Comparison of ENCODE assay signal across 10 cellular contexts in the genomic region with DNA sequence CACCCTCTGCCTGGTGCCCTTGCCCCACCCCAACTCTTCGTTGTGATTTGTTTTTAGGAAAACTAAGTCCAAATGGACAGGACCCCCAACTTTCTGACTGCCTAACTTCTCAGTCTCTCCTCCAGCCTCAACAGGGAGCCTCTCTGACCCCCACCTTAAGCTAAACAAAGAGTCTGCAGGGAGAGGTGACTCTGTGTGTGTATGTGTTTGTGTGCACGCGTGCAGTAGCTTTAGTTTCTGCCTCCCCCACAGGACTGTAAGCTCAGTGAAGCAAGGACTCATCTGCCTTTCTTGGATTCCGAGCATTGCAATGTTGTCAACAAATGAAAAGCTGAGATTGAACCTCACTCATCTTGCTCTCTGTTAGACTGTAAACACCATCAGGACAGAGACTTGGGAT. TPM values are rescaled to one million over a fixed set of nuclear protein-coding genes. Genes with fewer than 3 reads are reported as not detected.
A peak's percentile ranks its signal among the peaks of the same experiment; 100 is the strongest.
DNase-seq lines count a peak whose midpoint lies in the region; ATAC-seq and FAIRE-seq lines count a peak whose summit lies in the region.
"Had no signal": no experiment of that assay in that cellular context is flagged by ENCODE, and none has a peak within 500 bp of the region (broad histone marks: within the 10 kb centered on the region; RNA-seq: fewer than 3 reads in every experiment).

No MANE protein-coding gene starts in this region.

- no peaks in the 10 kb centered on the region for H3K27me3 ChIP-seq in layer of hippocampus (ENCODE audit: control insufficient read depth, insufficient read depth, low read length)
- H3K27me3 ChIP-seq in small intestine (ENCODE audit: control insufficient read depth in 2 of 2, insufficient read depth in 2 of 2, low read length in 2 of 2), result no peaks in the 10 kb centered on the region
- H3K27me3 ChIP-seq: MG63 had no signal

- no peak for DNase-seq in activated CD4-positive, alpha-beta T cell treated with anti-CD3 and anti-CD28 coated beads for 36 hours
- no peak for DNase-seq in activated CD4-positive, alpha-beta T cell treated with anti-CD3 and anti-CD28 coated beads for 4 hours
- no peak for DNase-seq in substantia nigra (lab: John Stamatoyannopoulos, UW)
- DNase-seq in activated CD4-positive, alpha-beta T cell treated with anti-CD3 and anti-CD28 coated beads, Interleukin-2, amount 50 U/mL, for 4 hours, result no peak
- no peak for DNase-seq in small intestine
- DNase-seq: 8988T, cortex of kidney, MG63, NCI-H524 had no signal

- H3K27me3 Mint-ChIP-seq in activated CD4-positive, alpha-beta T cell treated with anti-CD3 and anti-CD28 coated beads for 36 hours, result no peaks in the 10 kb centered on the region

- H3K4me1 ChIP-seq in small intestine (ENCODE audit: control insufficient read depth in 2 of 2, insufficient read depth in 1 of 2, low read depth in 1 of 2, low read length in 1 of 2), result peaks cover 0 to 5% of the 10 kb centered on the region in 2 donors

- no peak for FAIRE-seq in small intestine (lab: Jason Lieb, UNC)

- H3K4me3 Mint-ChIP-seq in activated CD4-positive, alpha-beta T cell treated with anti-CD3 and anti-CD28 coated beads for 36 hours, result no peak overlapping the region

- H3K36me3 Mint-ChIP-seq in activated CD4-positive, alpha-beta T cell treated with anti-CD3 and anti-CD28 coated beads for 36 hours (ENCODE audit: low read depth), result peaks cover 9% of the 10 kb centered on the region

- POLR2A ChIA-PET in activated CD4-positive, alpha-beta T cell treated with anti-CD3 and anti-CD28 coated beads for 36 hours (lab: Charles Lee), result no interaction called here

- intact Hi-C loops in activated CD4-positive, alpha-beta T cell treated with anti-CD3 and anti-CD28 coated beads for 36 hours (cut with DNase I, micrococcal nuclease), result no loop called here

- 74 to 77% (median 77%) methylated on average over 4 of the region's 4 CpGs for WGBS in small intestine, 3 donors

- CTCF ChIA-PET in activated CD4-positive, alpha-beta T cell treated with anti-CD3 and anti-CD28 coated beads for 36 hours (lab: Charles Lee), result interaction anchor here (0.6 to 0.7 kb wide), 2 partner anchors 34 to 718 kb away, joined by 3 to 4 read pairs; no protein-coding TSS in a partner anchor

- no peak overlapping the region for H3K4me3 ChIP-seq in small intestine (ENCODE audit: low read depth in 1 of 2, low read length in 2 of 2)
- H3K4me3 ChIP-seq: MG63 had no signal

- no peaks in the 10 kb centered on the region for H3K9me3 Mint-ChIP-seq in activated CD4-positive, alpha-beta T cell treated with anti-CD3 and anti-CD28 coated beads for 36 hours (ENCODE audit: low read depth)

- H3K27ac ChIP-seq in layer of hippocampus (ENCODE audit: low read depth, low read length) (peak overlapping the region; percentile 74), substantia nigra (ENCODE audit: low read depth, low read length, poor library complexity, severe bottlenecking) (peak overlapping the region; percentile 37), small intestine (ENCODE audit: low read depth in 1 of 2, low read length in 1 of 2) (peak overlapping the region in 1 of 2 donors; percentile 83)

- H3K9me3 ChIP-seq in small intestine (ENCODE audit: control insufficient read depth, low read depth), result no peaks in the 10 kb centered on the region
- H3K9me3 ChIP-seq: MG63 had no signal

- peaks cover 3 to 4% of the 10 kb centered on the region in 2 donors for H3K36me3 ChIP-seq in small intestine (ENCODE audit: control insufficient read depth in 2 of 2, insufficient read depth in 2 of 2, low read length in 2 of 2)

- peak overlapping the region; percentile 22 for H3K27ac Mint-ChIP-seq in activated CD4-positive, alpha-beta T cell treated with anti-CD3 and anti-CD28 coated beads for 36 hours

- ATAC-seq in activated CD4-positive, alpha-beta T cell treated with anti-CD3 and anti-CD28 coated beads for 36 hours, result no peak

- H3K4me1 Mint-ChIP-seq in activated CD4-positive, alpha-beta T cell treated with anti-CD3 and anti-CD28 coated beads for 36 hours, result peaks cover 11% of the 10 kb centered on the region

RNA-seq across cellular contexts. Expression of a gene that starts 7.9 kb away (rescaled TPM):
- total RNA-seq in activated CD4-positive, alpha-beta T cell treated with anti-CD3 and anti-CD28 coated beads for 36 hours, result 10 to 100 TPM; 22.8 to 33.8 TPM
- polyA plus RNA-seq in small intestine, result 10 to 100 TPM; 13.8 to 20.8 (median 15.6) TPM

RNA-seq across cellular contexts. Expression of a gene that starts 8.1 kb away (rescaled TPM):
- total RNA-seq in activated CD4-positive, alpha-beta T cell treated with anti-CD3 and anti-CD28 coated beads for 36 hours, result 10 to 100 TPM; 52.8 TPM
- 10 to 100 TPM; 40.5 to 49.7 (median 41.8) TPM for polyA plus RNA-seq in small intestine

RNA-seq across cellular contexts. Expression of a gene that starts 50.5 kb away (rescaled TPM):
- total RNA-seq in activated CD4-positive, alpha-beta T cell treated with anti-CD3 and anti-CD28 coated beads for 36 hours, result 10 to 100 TPM; 80.8 to 92.0 TPM
- 10 to 100 TPM; 18.6 to 24.2 (median 19.9) TPM for polyA plus RNA-seq in small intestine
